ENCODE assay signal across 8 cellular contexts in genomic region chr20:35146922-35147574, GRCh38. TPM values are rescaled to one million over a fixed set of nuclear protein-coding genes. Genes with fewer than 3 reads are reported as not detected.
DNase-seq lines count a peak whose midpoint lies in the region; ATAC-seq and TF ChIP-seq lines count a peak whose summit lies in the region.

TSS of gene EDEM2 (minus strand) at chr20:35147336. CDS start at chr20:35147258, 78 bp downstream.

- peak; percentile 70 for ATAC-seq in HG02623 (IDR thresholded peaks at IDR 0.05; ENCODE audit: unreplicated experiment)
- ATAC-seq in activated naive CD4-positive, alpha-beta T cell treated with anti-CD3 and anti-CD28 coated beads, Interleukin-2, amount 50 U/mL, for 72 hours: peak; percentile 94
- ATAC-seq in omental fat pad (ENCODE audit: low FRiP score): peak; percentile 88

- DNase-seq in NCI-H1105 treated with DMSO at 0.1 percent for 48 hours (lab: John Stamatoyannopoulos, UW) (peak; percentile 93), SKM-1 treated with dmso at 0.1 percent for 144 hours (lab: John Stamatoyannopoulos, UW; ENCODE audit: unreplicated experiment) (peak; percentile 89), glomerular visceral epithelial cell (ENCODE audit: extremely low spot score) (peak; percentile 99), omental fat pad (ENCODE audit: low spot score) (peak; percentile 84)
- DNase-seq in activated naive CD4-positive, alpha-beta T cell treated with anti-CD3 and anti-CD28 coated beads, Interleukin-2, amount 50 U/mL, for 72 hours (ENCODE audit: low spot score in 2 of 2): peak; percentile 92 to 96

- peak within 1 kb of the TSS; percentile 95 for H3K4me3 ChIP-seq in GM08714 (ENCODE audit: low read length)

- peak within 1 kb of the TSS; percentile 47 for H3K27ac ChIP-seq in temporal lobe (ENCODE audit: low read depth, low read length)

- no peak for TF ChIP-seq CTCF in omental fat pad (IDR thresholded peaks at IDR 0.05)

- peaks cover 15 to 23% of the 10 kb centered on the region in 2 donors for H3K36me3 Mint-ChIP-seq in activated naive CD4-positive, alpha-beta T cell treated with anti-CD3 and anti-CD28 coated beads, Interleukin-2, amount 50 U/mL, for 72 hours

- H3K9me3 Mint-ChIP-seq in activated naive CD4-positive, alpha-beta T cell treated with anti-CD3 and anti-CD28 coated beads, Interleukin-2, amount 50 U/mL, for 72 hours: no peaks in the 10 kb centered on the region

- H3K27ac Mint-ChIP-seq in activated naive CD4-positive, alpha-beta T cell treated with anti-CD3 and anti-CD28 coated beads, Interleukin-2, amount 50 U/mL, for 72 hours: peak within 1 kb of the TSS; percentile 97 to 98

RNA-seq across cellular contexts. Expression of gene EDEM2, which starts in this region (rescaled TPM):
- 10 to 100 TPM; 12.2 to 17.1 TPM for total RNA-seq in activated naive CD4-positive, alpha-beta T cell treated with anti-CD3 and anti-CD28 coated beads, Interleukin-2, amount 50 U/mL, for 72 hours
- total RNA-seq in omental fat pad (10 to 100 TPM; 21.1 to 37.4 (median 26.8) TPM), temporal lobe (6.6 TPM)

Comparison
In these comparisons a context has a peak if more than half of its experiments do, and no peak if none do; other contexts are left out.
1. Peak in every context shown above with its lines: DNase-seq, ATAC-seq, H3K4me3 ChIP-seq and H3K27ac ChIP-seq.